Comparison of ENCODE assay signal across 8 cellular contexts in the genomic region with DNA sequence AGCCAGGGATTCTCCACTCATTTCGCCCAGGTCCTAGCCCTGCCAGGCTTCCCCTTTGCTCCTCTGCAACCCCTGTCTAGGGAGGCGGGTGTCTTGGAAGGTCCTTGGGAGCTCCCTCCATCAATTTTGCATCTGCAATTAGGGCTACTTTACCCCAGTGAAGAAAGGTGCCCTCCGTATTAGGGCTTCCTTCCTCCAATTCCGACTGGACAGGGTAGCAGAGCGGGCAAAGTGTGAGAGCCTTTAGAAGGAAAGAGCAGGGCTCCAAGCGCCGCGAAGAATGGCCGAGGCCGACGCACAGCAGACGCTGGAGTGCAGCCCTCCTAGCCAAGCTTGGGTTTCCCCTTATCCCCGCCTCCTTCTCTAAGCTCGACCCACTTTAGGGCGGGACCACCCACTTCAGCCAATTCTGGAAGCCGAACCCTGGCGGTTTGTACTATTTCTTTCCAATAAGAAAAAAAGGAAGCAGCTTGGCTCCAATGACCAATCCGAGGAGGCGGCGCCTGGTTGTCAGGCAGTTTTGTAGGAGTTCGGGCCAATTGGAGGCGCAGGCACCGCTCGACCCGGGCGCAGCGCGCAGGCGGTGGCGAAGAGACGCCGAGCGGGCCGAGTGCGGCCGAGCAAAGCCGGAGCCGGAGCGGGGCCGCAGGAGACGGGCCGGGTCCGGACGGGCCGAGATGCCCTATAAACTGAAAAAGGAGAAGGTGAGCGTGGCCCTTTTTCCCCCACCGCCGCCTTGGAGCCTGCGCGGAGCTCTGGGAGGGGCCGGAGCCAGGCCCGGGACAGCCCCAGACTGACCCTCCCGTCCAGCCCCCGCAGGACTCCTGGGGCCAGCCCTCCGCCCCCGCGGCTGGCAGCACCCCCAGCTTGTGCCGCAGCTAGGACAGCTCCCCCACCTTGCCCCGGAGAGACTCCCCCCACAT. TPM values are rescaled to one million over a fixed set of nuclear protein-coding genes. Genes with fewer than 3 reads are reported as not detected.
DNase-seq lines count a peak whose midpoint lies in the region; ATAC-seq, FAIRE-seq and TF ChIP-seq lines count a peak whose summit lies in the region.

A gene (plus strand): TSS at position 570 of the 923 bp plus-strand sequence. CDS start 108 bp downstream, at position 678.

- peak within 1 kb of the TSS; percentile 98 for H3K4me3 Mint-ChIP-seq in memory B cell

- POLR2A ChIA-PET in H1 (lab: Charles Lee; ENCODE audit: partially characterized antibody), result interaction anchor here (0.7 to 2.6 kb wide), 23 partner anchors 11 to 385 kb away, joined by 3 to 29 read pairs (median 4); a partner anchor contains a TSS

- H4K91ac ChIP-seq in H1 (replicated peaks; ENCODE audit: insufficient read length, low read length), result no peak within 1 kb of the TSS

- no peak for TF ChIP-seq CTCF in H1 (IDR thresholded peaks at IDR 0.05; ENCODE audit: control extremely low read depth in 1 of 3, insufficient read depth in 1 of 3, low read depth in 1 of 3, low read length in 3 of 3)

- peak; percentile 84 for ATAC-seq in GM21367 (IDR thresholded peaks at IDR 0.05; ENCODE audit: unreplicated experiment)
- peak; percentile 91 for ATAC-seq in memory B cell (ENCODE audit: low read depth)

- no peak within 1 kb of the TSS for H3K56ac ChIP-seq in H1 (replicated peaks; ENCODE audit: insufficient read length, low read depth, low read length)

- peaks cover 2% of the 10 kb centered on the region for H3K36me3 Mint-ChIP-seq in memory B cell

- peaks cover 0 to under 1% (median 0%) of the 10 kb centered on the region in 4 experiments; a peak in 4 of 8 replicates for H3K36me3 ChIP-seq in H1 (ENCODE audit: control insufficient read depth in 2 of 4, insufficient read depth in 4 of 4, low read length in 3 of 4)

- H2BK15ac ChIP-seq in H1 (ENCODE audit: low read length), result peak within 1 kb of the TSS; percentile 40; the same call in 1 of the 2 replicates

- H2AK5ac ChIP-seq in H1 (ENCODE audit: low read depth, low read length), result no peak within 1 kb of the TSS; the same call in 1 of the 2 replicates

- no peaks in the 10 kb centered on the region for H3K9me3 Mint-ChIP-seq in memory B cell

- 0 out of 4 replicates have a peak, but pooled peaks of 1 of the 2 experiments have one; percentile 4 for TF ChIP-seq RAD21 in H1 (IDR thresholded peaks at IDR 0.05 in 1 of 2, conservative IDR thresholded peaks at IDR 0.05 in 1 of 2; ENCODE audit: low read depth in 2 of 2, low read length in 2 of 2)

- peak within 1 kb of the TSS; percentile 64 to 95 (median 70) for H3K9ac ChIP-seq in H1 (replicated peaks in 1 of 4; ENCODE audit: extremely low read depth in 1 of 4, low read depth in 3 of 4, low read length in 3 of 4)

- peaks cover 41% of the 10 kb centered on the region for H3K4me1 Mint-ChIP-seq in memory B cell

- no peaks in the 10 kb centered on the region for H3K27me3 Mint-ChIP-seq in memory B cell

- peaks cover 8% of the 10 kb centered on the region for H3K79me1 ChIP-seq in H1 (ENCODE audit: low read depth, low read length)

- FAIRE-seq in HTR-8/SVneo (lab: Jason Lieb, UNC), result peak; percentile 26
- peak; percentile 7 for FAIRE-seq in H1 (lab: Jason Lieb, UNC)

- H3K79me2 ChIP-seq in H1 (ENCODE audit: control insufficient read depth in 1 of 2, insufficient read depth in 2 of 2, low read length in 2 of 2), result peaks cover 8 to 15% of the 10 kb centered on the region in 2 experiments; a peak in 2 of 4 replicates

- DNase-seq in COLO829 (ENCODE audit: low spot score) (peak; percentile 98), HTR-8/SVneo (ENCODE audit: insufficient read length, low spot score) (peak; percentile 97), NOMO-1 treated with dmso at 0.1 percent for 144 hours (lab: John Stamatoyannopoulos, UW; ENCODE audit: unreplicated experiment) (peak; percentile 97), H1 (ENCODE audit: low read depth in 1 of 2, low spot score in 2 of 2) (peak; percentile 92 to 95), memory B cell (ENCODE audit: low spot score in 2 of 2) (peak; percentile 86 to 97)
- DNase-seq in activated CD8-positive, alpha-beta memory T cell treated with anti-CD3 and anti-CD28 coated beads for 48 hours (ENCODE audit: low read depth in 2 of 3, low spot score in 2 of 3), result peak; percentile 63 to 89 (median 84)
- peak; percentile 89 for DNase-seq in stimulated activated CD8-positive, alpha-beta memory T cell treated with anti-CD3 and anti-CD28 coated beads, Interleukin-12 subunit alpha, Interleukin-12 subunit beta, amount 100 ng/mL, for 24 hours (ENCODE audit: extremely low read depth)

- H3K9me3 ChIP-seq in H1 (ENCODE audit: insufficient read depth in 2 of 2, low read depth in 1 of 2, low read length in 1 of 2), result no peaks in the 10 kb centered on the region

- peak within 1 kb of the TSS; percentile 77; the same call in 1 of the 2 replicates for H2BK12ac ChIP-seq in H1 (ENCODE audit: low read depth, low read length)

- no peak within 1 kb of the TSS for H3K4ac ChIP-seq in H1 (replicated peaks; ENCODE audit: insufficient read length, low read depth, low read length)

- peak within 1 kb of the TSS; percentile 89 for H2AFZ ChIP-seq in H1 (ENCODE audit: low read length)

- peak within 1 kb of the TSS; percentile 95 for H3K18ac ChIP-seq in H1 (ENCODE audit: extremely low read depth, low read length)

- peaks cover 3 to 10% (median 5%) of the 10 kb centered on the region in 4 experiments; a peak in 6 of 7 replicates for H3K4me1 ChIP-seq in H1 (replicated peaks in 1 of 4; ENCODE audit: control insufficient read depth in 3 of 4, insufficient read depth in 4 of 4, low read length in 3 of 4)

- H4K8ac ChIP-seq in H1 (ENCODE audit: extremely low read depth, insufficient read depth, low read length), result peak within 1 kb of the TSS; percentile 26; the same call in 1 of the 2 replicates

- WGBS in H1 (ENCODE audit: extremely low coverage in 1 of 2, insufficient coverage in 1 of 2, insufficient read length in 1 of 2, insufficient replicate concordance in 2 of 2, low coverage in 1 of 2, low lambda C conversion rate in 2 of 2, missing lambda C conversion rate in 1 of 2), 2 experiments, result 1% methylated on average over 44 of the region's 59 CpGs; no CpG with 5 or more reads in 1 of the 2 experiments

- peak within 1 kb of the TSS; percentile 73 for H3K27ac ChIP-seq in H1 (ENCODE audit: low read depth, low read length)

- H3K27me3 ChIP-seq in H1 (replicated peaks in 1 of 4; ENCODE audit: control insufficient read depth in 3 of 4, extremely low read depth in 1 of 4, insufficient read depth in 3 of 4, low read length in 3 of 4), result no peaks in the 10 kb centered on the region

- H3K14ac ChIP-seq in H1 (ENCODE audit: insufficient read length), result no peak within 1 kb of the TSS

- H3K27ac Mint-ChIP-seq in memory B cell, result peak within 1 kb of the TSS; percentile 90

- no peak within 1 kb of the TSS for H3K23ac ChIP-seq in H1 (ENCODE audit: insufficient read length)

- no peak within 1 kb of the TSS for H2BK120ac ChIP-seq in H1 (replicated peaks; ENCODE audit: low read depth, low read length)

- no peak for TF ChIP-seq EP300 in H1 (IDR thresholded peaks at IDR 0.05; ENCODE audit: borderline replicate concordance in 1 of 2, low read depth in 2 of 2, low read length in 2 of 2)

- peaks cover 7% of the 10 kb centered on the region for H3K23me2 ChIP-seq in H1 (ENCODE audit: low read depth, low read length)

- peak within 1 kb of the TSS; percentile 54 for H2BK5ac ChIP-seq in H1 (ENCODE audit: low read depth, low read length)

- CTCF ChIA-PET in H1 (lab: Charles Lee; ENCODE audit: partially characterized antibody), result interaction anchor here (0.6 to 2.0 kb wide), 5 partner anchors 11 to 83 kb away, joined by 3 to 6 read pairs (median 4); no protein-coding TSS in a partner anchor

- no peak within 1 kb of the TSS for H4K5ac ChIP-seq in H1 (ENCODE audit: insufficient read length, low read depth, low read length)

- H2BK20ac ChIP-seq in H1 (ENCODE audit: low read length), result 0 out of 2 replicates have a peak within 1 kb of the TSS, but pooled peaks have one; percentile 75

- H3K4me3 ChIP-seq in H1 (ENCODE audit: extremely low read depth in 1 of 4, insufficient read depth in 2 of 4, low read depth in 3 of 4, low read length in 4 of 4), result peak within 1 kb of the TSS; percentile 63 to 74 (median 70)

- TF ChIP-seq POLR2A in H1 (IDR thresholded peaks at IDR 0.05; ENCODE audit: control extremely low read depth in 1 of 2, low read depth in 2 of 2, low read length in 2 of 2), result peak; percentile 81 to 96

- H4K20me1 ChIP-seq in H1 (replicated peaks in 1 of 2; ENCODE audit: control insufficient read depth in 1 of 2, insufficient read depth in 2 of 2, low read length in 2 of 2), result peaks cover 0 to 12% of the 10 kb centered on the region in 2 experiments

- peak within 1 kb of the TSS; percentile 84 to 87 for H3K4me2 ChIP-seq in H1 (ENCODE audit: insufficient read depth in 1 of 2, low read depth in 2 of 2, low read length in 2 of 2)

TF ChIP-seq in H1, 55 proteins besides CTCF, POLR2A, EP300 and RAD21 (continues in another document):
- TF ChIP-seq RBBP5 (IDR thresholded peaks at IDR 0.05; ENCODE audit: borderline replicate concordance, low read depth, low read length) (peak; percentile 44; the same call in 1 of the 2 replicates), SAP30 (IDR thresholded peaks at IDR 0.05; ENCODE audit: insufficient read depth, insufficient replicate concordance, low read length) (no peak), BACH1 (IDR thresholded peaks at IDR 0.05; ENCODE audit: low read length) (no peak), POU5F1 (IDR thresholded peaks at IDR 0.05; ENCODE audit: low read depth, low read length) (no peak), FOSL1 (IDR thresholded peaks at IDR 0.05; ENCODE audit: insufficient read depth, low read depth, low read length) (no peak), EGR1 (IDR thresholded peaks at IDR 0.05; ENCODE audit: borderline replicate concordance, low read depth, low read length) (0 out of 2 replicates have a peak, but pooled peaks have one; percentile 54), POLR2AphosphoS5 (IDR thresholded peaks at IDR 0.05; ENCODE audit: low read depth, low read length) (peak; percentile 92), SP2 (IDR thresholded peaks at IDR 0.05; ENCODE audit: low read length) (no peak), SP1 (IDR thresholded peaks at IDR 0.05; ENCODE audit: low read depth, low read length) (peak; percentile 81; the same call in 1 of the 2 replicates), SIN3A (conservative IDR thresholded peaks at IDR 0.05 in 1 of 2, IDR thresholded peaks at IDR 0.05 in 1 of 2; ENCODE audit: low read depth in 1 of 2, low read length in 2 of 2) (0 out of 4 replicates have a peak, but pooled peaks of 1 of the 2 experiments have one; percentile 19), SUZ12 (IDR thresholded peaks at IDR 0.05; ENCODE audit: low read length) (no peak)

RNA-seq across cellular contexts. Expression of the gene that starts here (rescaled TPM):
- total RNA-seq in H1 (2021; fragmentation: NEBNext Ultra II Directional; extraction: Animal tissue kit (Norgen Biotek cat#: 25700)), result 52.1 and 52.4 TPM in 2 replicates
- polyA plus RNA-seq in H1 (2011; rRNA removed), result 55.7 and 68.1 TPM in 2 replicates
- polyA plus RNA-seq in H1 (2011; cell fraction: cytosol; rRNA removed), result 62.8 TPM
- polyA plus RNA-seq in H1 (2011; cell fraction: nucleus; rRNA removed), result 84.9 TPM
- polyA plus RNA-seq in H1 (2012, experiment 1 of 2), result 53.0 to 61.3 TPM (median 58.4 TPM) in 4 replicates
- 57.5 TPM for polyA plus RNA-seq in H1 (2012, experiment 2 of 2)
- polyA plus RNA-seq in H1 (2013, experiment 1 of 2), result 40.6 TPM
- polyA plus RNA-seq in H1 (2013, experiment 2 of 2), result 38.3 TPM
- 86.8 and 99.6 TPM in 2 replicates for polyA minus RNA-seq in H1 (2011; rRNA and poly(A)+ RNA removed)
- 27.6 TPM for polyA minus RNA-seq in H1 (2011; cell fraction: cytosol; rRNA and poly(A)+ RNA removed)
- polyA minus RNA-seq in H1 (2011; cell fraction: nucleus; rRNA and poly(A)+ RNA removed), result 26.3 TPM

Comparison
In these comparisons a context has a peak if more than half of its experiments do, and no peak if none do; other contexts are left out.
1. Peak in every context shown above with its lines: DNase-seq, ATAC-seq, H3K4me3 ChIP-seq and H3K27ac ChIP-seq.